In genomic region chr5:112883192-112883591, GRCh38 we compare ENCODE assay signal across 22 cellular contexts.
"Had no signal": no experiment of that assay in that cellular context is flagged by ENCODE, and none has a peak within 500 bp of the region (broad histone marks: within the 10 kb centered on the region; RNA-seq: fewer than 3 reads in every experiment).

No MANE protein-coding gene starts in this region.

- H3K9me3 Mint-ChIP-seq: activated CD8-positive, alpha-beta T cell treated with anti-CD3 and anti-CD28 coated beads for 36 hours; activated naive CD4-positive, alpha-beta T cell treated with anti-CD3 and anti-CD28 coated beads, Interleukin-2, amount 50 U/mL, for 24 hours; activated naive CD8-positive, alpha-beta T cell treated with anti-CD3 and anti-CD28 coated beads, Interleukin-2, amount 50 U/mL, for 24 hours; activated T-cell treated with anti-CD3 and anti-CD28 coated beads, Interleukin-2, amount 50 U/mL, for 72 hours; brain; central memory CD8-positive, alpha-beta T cell; T-helper 1 cell treated with Interleukin-12 subunit alpha and Interleukin-12 subunit beta and Interleukin-4 antibody, amounts not matched to agents 30 μg/mL and 1 μg/mL, for 36 hours had no signal

- H3K27ac ChIP-seq: Peyer's patch, RWPE1 had no signal

- H3K27me3 ChIP-seq: Peyer's patch had no signal

- ATAC-seq: activated CD4-positive, CD25-positive, alpha-beta regulatory T cell treated with anti-CD3 and anti-CD28 coated beads, Interleukin-2, amount 50 U/mL, for 24 hours; activated CD8-positive, alpha-beta T cell treated with anti-CD3 and anti-CD28 coated beads for 36 hours; activated naive CD8-positive, alpha-beta T cell treated with anti-CD3 and anti-CD28 coated beads, Interleukin-2, amount 50 U/mL, for 24 hours; activated T-cell treated with anti-CD3 and anti-CD28 coated beads, Interleukin-2, amount 50 U/mL, for 72 hours had no signal

- H3K27ac Mint-ChIP-seq: activated CD8-positive, alpha-beta T cell treated with anti-CD3 and anti-CD28 coated beads for 36 hours; activated naive CD4-positive, alpha-beta T cell treated with anti-CD3 and anti-CD28 coated beads, Interleukin-2, amount 50 U/mL, for 24 hours; activated naive CD8-positive, alpha-beta T cell treated with anti-CD3 and anti-CD28 coated beads, Interleukin-2, amount 50 U/mL, for 24 hours; activated T-cell treated with anti-CD3 and anti-CD28 coated beads, Interleukin-2, amount 50 U/mL, for 72 hours; brain; T-helper 1 cell treated with Interleukin-12 subunit alpha and Interleukin-12 subunit beta and Interleukin-4 antibody, amounts not matched to agents 30 μg/mL and 1 μg/mL, for 36 hours had no signal

- H3K27me3 Mint-ChIP-seq: activated CD8-positive, alpha-beta T cell treated with anti-CD3 and anti-CD28 coated beads for 36 hours; activated naive CD4-positive, alpha-beta T cell treated with anti-CD3 and anti-CD28 coated beads, Interleukin-2, amount 50 U/mL, for 24 hours; activated naive CD8-positive, alpha-beta T cell treated with anti-CD3 and anti-CD28 coated beads, Interleukin-2, amount 50 U/mL, for 24 hours; brain; central memory CD8-positive, alpha-beta T cell had no signal

- DNase-seq: activated CD4-positive, alpha-beta T cell treated with anti-CD3 and anti-CD28 coated beads for 4 hours; activated CD8-positive, alpha-beta memory T cell treated with anti-CD3 and anti-CD28 coated beads, Interleukin-2, amount 50 U/mL, for 4 hours; activated CD8-positive, alpha-beta T cell treated with anti-CD3 and anti-CD28 coated beads for 36 hours; activated naive CD8-positive, alpha-beta T cell treated with anti-CD3 and anti-CD28 coated beads, Interleukin-2, amount 50 U/mL, for 24 hours; activated T-cell treated with anti-CD3 and anti-CD28 coated beads, Interleukin-2, amount 50 U/mL, for 72 hours; amygdala; Karpas-422; NCI-H146; NCI-H1930; NCI-H2107; NCI-H2171 treated with DMSO at 0.1 percent for 48 hours; NCI-H226; NCI-H526; NCI-H774; Peyer's patch; SHP77 treated with DMSO at 0.1 percent for 48 hours had no signal

- H3K4me3 ChIP-seq: Peyer's patch had no signal

- H3K4me1 Mint-ChIP-seq: brain had no signal

- H3K9me3 ChIP-seq: Peyer's patch had no signal

- H3K4me3 Mint-ChIP-seq: activated CD8-positive, alpha-beta T cell treated with anti-CD3 and anti-CD28 coated beads for 36 hours; activated naive CD4-positive, alpha-beta T cell treated with anti-CD3 and anti-CD28 coated beads, Interleukin-2, amount 50 U/mL, for 24 hours; activated naive CD8-positive, alpha-beta T cell treated with anti-CD3 and anti-CD28 coated beads, Interleukin-2, amount 50 U/mL, for 24 hours; activated T-cell treated with anti-CD3 and anti-CD28 coated beads, Interleukin-2, amount 50 U/mL, for 72 hours; brain; central memory CD8-positive, alpha-beta T cell; T-helper 1 cell treated with Interleukin-12 subunit alpha and Interleukin-12 subunit beta and Interleukin-4 antibody, amounts not matched to agents 30 μg/mL and 1 μg/mL, for 36 hours had no signal
